Comparison of ENCODE assay signal across 6 cellular contexts in the genomic region with DNA sequence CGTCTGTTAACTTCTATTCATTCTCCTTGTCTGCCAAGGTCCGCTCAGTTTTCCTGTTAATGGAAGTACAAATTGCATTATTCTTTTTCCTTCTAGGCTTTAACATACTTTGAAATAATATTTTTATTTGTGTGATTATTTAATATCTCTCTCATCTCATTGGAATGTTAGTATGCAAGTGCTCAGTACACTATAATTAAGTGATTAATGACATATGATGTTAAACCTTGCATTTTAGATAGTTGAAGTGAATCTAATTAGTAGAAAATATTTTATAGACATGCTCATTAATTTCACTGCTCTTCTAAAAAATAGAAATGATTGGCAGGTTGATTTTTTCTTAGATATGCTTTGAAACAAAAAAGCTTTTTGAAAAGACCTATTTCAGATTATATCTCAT.
"Had no signal": no experiment of that assay in that cellular context is flagged by ENCODE, and none has a peak within 500 bp of the region (broad histone marks: within the 10 kb centered on the region; RNA-seq: fewer than 3 reads in every experiment).

No MANE protein-coding gene starts in this region.

- H3K27ac ChIP-seq: HL-60 had no signal

- H3K27ac Mint-ChIP-seq: IgD-negative memory B cell had no signal

- H3K4me1 Mint-ChIP-seq: IgD-negative memory B cell had no signal

- H3K4me3 ChIP-seq: K562 had no signal

- ATAC-seq: HepG2, K562 had no signal

- H3K4me3 Mint-ChIP-seq: IgD-negative memory B cell had no signal

- H3K27me3 Mint-ChIP-seq: IgD-negative memory B cell had no signal

- DNase-seq: IMR-90, KBM-7 had no signal

- H3K36me3 Mint-ChIP-seq: IgD-negative memory B cell had no signal
